In genomic region chr15:84813931-84814330, GRCh38 we compare ENCODE assay signal across 20 cellular contexts. TPM values are rescaled to one million over a fixed set of nuclear protein-coding genes. Genes with fewer than 3 reads are reported as not detected.
DNase-seq lines count a peak whose midpoint lies in the region; ATAC-seq, FAIRE-seq and TF ChIP-seq lines count a peak whose summit lies in the region.
"Had no signal": no experiment of that assay in that cellular context is flagged by ENCODE, and none has a peak within 500 bp of the region (broad histone marks: within the 10 kb centered on the region; RNA-seq: fewer than 3 reads in every experiment).

No MANE protein-coding gene starts in this region.

- 27% methylated on average over 1 of the region's 1 CpG for WGBS in K562 (ENCODE audit: insufficient coverage, low coverage, missing lambda C conversion rate)

- H4K20me1 ChIP-seq in K562 (replicated peaks; ENCODE audit: control insufficient read depth, insufficient read depth, low read length) = no peaks in the 10 kb centered on the region
- H4K20me1 ChIP-seq: BLaER1 had no signal

- intact Hi-C loops in K562 (cut with micrococcal nuclease) = no loop called here

- no peak for FAIRE-seq in K562 (lab: Jason Lieb, UNC)
- FAIRE-seq: G401.6, GM12892, H54 had no signal

- peaks cover 6% of the 10 kb centered on the region for H3K4me1 Mint-ChIP-seq in activated CD8-positive, alpha-beta memory T cell treated with anti-CD3 and anti-CD28 coated beads, Interleukin-2, amount 10 ng/mL, durations not matched to agents 7 days and 5 days

- in situ Hi-C loops in K562 (cut with MboI) = no loop called here
- in situ Hi-C loops in ACHN (cut with HindIII; ENCODE audit: low pct_ligation_motif_present, low pct_unique_long_range_greater_than_20kb, low sequenced_read_pairs) = no loop called here

- H3K27me3 ChIP-seq in K562 (ENCODE audit: control insufficient read depth in 2 of 2, insufficient read depth in 2 of 2, low read length in 2 of 2) = no peaks in the 10 kb centered on the region
- H3K27me3 ChIP-seq: BLaER1 had no signal

- no peaks in the 10 kb centered on the region; the same call in 2 of the 3 replicates for H3K36me3 ChIP-seq in K562 (ENCODE audit: control insufficient read depth, insufficient read depth, low read length)
- H3K36me3 ChIP-seq: BLaER1, HAP-1 had no signal

- H3K4me2 ChIP-seq in K562 (ENCODE audit: insufficient read depth, low read length) = no peak overlapping the region
- H3K4me2 ChIP-seq: BLaER1 had no signal

- peak overlapping the region; percentile 39 for H3K27ac ChIP-seq in 22Rv1
- H3K27ac ChIP-seq in K562 (ENCODE audit: extremely low read depth, low read depth, low read length) = no peak overlapping the region
- H3K27ac ChIP-seq: BLaER1, C4-2B had no signal

- H3K4me3 ChIP-seq in K562 = no peak overlapping the region
- H3K4me3 ChIP-seq: BLaER1, HAP-1 had no signal

- TF ChIP-seq CTCF in 22Rv1 (IDR thresholded peaks at IDR 0.05) (no peak), K562 (IDR thresholded peaks at IDR 0.05 in 2 of 3, conservative IDR thresholded peaks at IDR 0.05 in 1 of 3; ENCODE audit: insufficient read depth in 2 of 3, low read depth in 1 of 3, low read length in 3 of 3) (no peak)

- no peaks in the 10 kb centered on the region for H3K9me3 ChIP-seq in K562 (replicated peaks; ENCODE audit: control insufficient read depth, insufficient read depth, low read depth, low read length)
- H3K9me3 ChIP-seq: Caco-2, HAP-1 had no signal

- no peak overlapping the region for H3K27ac Mint-ChIP-seq in activated CD8-positive, alpha-beta memory T cell treated with anti-CD3 and anti-CD28 coated beads, Interleukin-2, amount 10 ng/mL, durations not matched to agents 7 days and 5 days
- H3K27ac Mint-ChIP-seq: B cell; CD8-positive, alpha-beta T cell had no signal

- H3K9me1 ChIP-seq in K562 (ENCODE audit: control insufficient read depth, insufficient read depth, low read length) = no peaks in the 10 kb centered on the region

- H3K36me3 Mint-ChIP-seq in activated CD8-positive, alpha-beta memory T cell treated with anti-CD3 and anti-CD28 coated beads, Interleukin-2, amount 10 ng/mL, durations not matched to agents 7 days and 5 days = no peaks in the 10 kb centered on the region
- H3K36me3 Mint-ChIP-seq: CD8-positive, alpha-beta T cell had no signal

- DNase-seq in activated CD8-positive, alpha-beta memory T cell treated with anti-CD3 and anti-CD28 coated beads, Interleukin-2, amount 50 U/mL, for 48 hours = peak; percentile 10
- DNase-seq in activated CD8-positive, alpha-beta memory T cell treated with anti-CD3 and anti-CD28 coated beads, Interleukin-2, amount 10 ng/mL, durations not matched to agents 7 days and 5 days = no peak
- DNase-seq in K562 (ENCODE audit: extremely low read depth in 1 of 4, low spot score in 3 of 4) (no peak), renal cortical epithelial cell (ENCODE audit: low read depth) (peak; percentile 49), ACHN (no peak)
- DNase-seq: Caco-2; CD4-positive, CD25-positive, alpha-beta regulatory T cell; CD8-positive, alpha-beta T cell; DMS153; DND-41; GOT3 had no signal

- peaks cover 8 to 12% of the 10 kb centered on the region in 2 experiments for H3K4me1 ChIP-seq in K562 (replicated peaks in 1 of 2; ENCODE audit: control insufficient read depth in 2 of 2, insufficient read depth in 2 of 2, low read length in 2 of 2)
- H3K4me1 ChIP-seq: HAP-1 had no signal

- POLR2A ChIA-PET in K562 (lab: Yijun Ruan, JAX) = no interaction called here

- H3K9ac ChIP-seq in K562 (ENCODE audit: insufficient read depth in 1 of 2, low read depth in 2 of 2, low read length in 2 of 2) = no peak overlapping the region
- H3K9ac ChIP-seq: BLaER1 had no signal

- no peaks in the 10 kb centered on the region for H3K79me2 ChIP-seq in K562 (ENCODE audit: control insufficient read depth, insufficient read depth, low read length)

- H3K27me3 Mint-ChIP-seq in activated CD8-positive, alpha-beta memory T cell treated with anti-CD3 and anti-CD28 coated beads, Interleukin-2, amount 10 ng/mL, durations not matched to agents 7 days and 5 days = peaks cover 12% of the 10 kb centered on the region

- no peak overlapping the region for H3K4me3 Mint-ChIP-seq in activated CD8-positive, alpha-beta memory T cell treated with anti-CD3 and anti-CD28 coated beads, Interleukin-2, amount 10 ng/mL, durations not matched to agents 7 days and 5 days
- H3K4me3 Mint-ChIP-seq: B cell; CD4-positive, CD25-positive, alpha-beta regulatory T cell; CD8-positive, alpha-beta T cell had no signal

- ATAC-seq in activated CD8-positive, alpha-beta memory T cell treated with anti-CD3 and anti-CD28 coated beads, Interleukin-2, amount 10 ng/mL, durations not matched to agents 7 days and 5 days = no peak
- no peak for ATAC-seq in K562
- ATAC-seq in HG03460 (IDR thresholded peaks at IDR 0.05; ENCODE audit: unreplicated experiment) = no peak
- ATAC-seq: CD8-positive, alpha-beta T cell had no signal

- no TSS peak for BruUV-seq in K562 (replicated peaks; lab: Mats Ljungman, UMichigan)

- no peak for TF ChIP-seq EP300 in K562 (IDR thresholded peaks at IDR 0.05; ENCODE audit: low read length)

- no peak overlapping the region for H2AFZ ChIP-seq in K562 (ENCODE audit: low read depth, low read length)

- TF ChIP-seq POLR2A in K562 (conservative IDR thresholded peaks at IDR 0.05) = no peak

- CTCF ChIA-PET in activated CD8-positive, alpha-beta memory T cell treated with anti-CD3 and anti-CD28 coated beads, Interleukin-2, amount 10 ng/mL, durations not matched to agents 7 days and 5 days (lab: Charles Lee) = no interaction called here
- CTCF ChIA-PET in K562 (lab: Yijun Ruan, JAX; ENCODE audit: low intra/inter-chr PET ratio) = no interaction called here

- no peaks in the 10 kb centered on the region for H3K9me3 Mint-ChIP-seq in activated CD8-positive, alpha-beta memory T cell treated with anti-CD3 and anti-CD28 coated beads, Interleukin-2, amount 10 ng/mL, durations not matched to agents 7 days and 5 days (ENCODE audit: low read depth)
- H3K9me3 Mint-ChIP-seq: CD4-positive, CD25-positive, alpha-beta regulatory T cell; CD8-positive, alpha-beta T cell had no signal

- TF ChIP-seq RAD21 in K562 (CRISPR knock-in tag; conservative IDR thresholded peaks at IDR 0.05 in 1 of 2, IDR thresholded peaks at IDR 0.05 in 1 of 2) = no peak

TF ChIP-seq in K562, 482 proteins besides CTCF, POLR2A, EP300 and RAD21:
- no peak for TF ChIP-seq ZNF263 (CRISPR knock-in tag; IDR thresholded peaks at IDR 0.05; ENCODE audit: borderline replicate concordance)
- no peak for TF ChIP-seq PREB (CRISPR knock-in tag; IDR thresholded peaks at IDR 0.05)
- no peak for TF ChIP-seq MTA1 (IDR thresholded peaks at IDR 0.05; ENCODE audit: borderline replicate concordance)
- peak; percentile 23 for TF ChIP-seq ZFP36 (IDR thresholded peaks at IDR 0.05; ENCODE audit: low read depth, low read length, partially characterized antibody)
- TF ChIP-seq ZNF23 (CRISPR knock-in tag; IDR thresholded peaks at IDR 0.05) = no peak
- no peak for TF ChIP-seq WHSC1 (IDR thresholded peaks at IDR 0.05; ENCODE audit: low read length)
- peak; percentile 49 for TF ChIP-seq RBM25 (IDR thresholded peaks at IDR 0.05; ENCODE audit: low read depth, low read length, severe bottlenecking)

RNA-seq across cellular contexts. Expression of gene ALPK3, which starts 3.2 kb away (rescaled TPM):
- under 1 TPM; 0.23 to 0.35 TPM for total RNA-seq in activated CD8-positive, alpha-beta memory T cell treated with anti-CD3 and anti-CD28 coated beads, Interleukin-2, amount 10 ng/mL, durations not matched to agents 7 days and 5 days
- 0.23 and 0.32 TPM in 2 replicates for total RNA-seq in K562 (2011; cell fraction: chromatin; rRNA removed; ENCODE audit: low replicate concordance)
- total RNA-seq in K562 (2011; cell fraction: nucleolus; rRNA removed) = 0.13 and 0.33 TPM in 2 replicates
- total RNA-seq in K562 (2011; cell fraction: nucleoplasm; rRNA removed) = 0.23 and 0.37 TPM in 2 replicates
- total RNA-seq in K562 (2014; rRNA removed) (0.05 and 0.08 TPM in 2 replicates), K562 (2014; rRNA removed; fragmentation: Illumina TruSeq; extraction: Trizol) (0.03 and 0.07 TPM in 2 replicates), K562 (2015; rRNA removed; fragmentation: Illumina TruSeq; extraction: Trizol) (0.07 and 0.15 TPM in 2 replicates), K562 (2021) (0.07 and 0.13 TPM in 2 replicates), renal cortical epithelial cell (16.0 and 79.8 TPM in 2 replicates)
- polyA plus RNA-seq in K562 (2011; rRNA removed) (0.07 and 0.20 TPM in 2 replicates), K562 (2014; fragmentation: Illumina TruSeq; extraction: Trizol) (0.04 and 0.08 TPM in 2 replicates), K562 (2014; fragmentation: Nextera tagmentation; extraction: Ambion mirVana) (not detected), K562 (2014; rRNA removed) (0.09 and 1.0 TPM in 2 replicates)
- 0.12 and 0.39 TPM in 2 replicates for polyA plus RNA-seq in K562 (2011; cell fraction: cytosol; rRNA removed)
- 0.20 and 0.25 TPM in 2 replicates for polyA plus RNA-seq in K562 (2011; cell fraction: nucleus; rRNA removed)
- 0.12 and 0.26 TPM in 2 replicates for polyA plus RNA-seq in K562 (2012)
- polyA minus RNA-seq in K562 (2011; rRNA and poly(A)+ RNA removed) = 0.03 and 0.07 TPM in 2 replicates
- 0.18 TPM in 1 of 2 replicates, not detected in the other for polyA minus RNA-seq in K562 (2011; cell fraction: cytosol; rRNA and poly(A)+ RNA removed)
- polyA minus RNA-seq in K562 (2011; cell fraction: nucleus; rRNA and poly(A)+ RNA removed) = 0.22 and 0.27 TPM in 2 replicates
- polyA plus RNA-seq: CD4-positive, CD25-positive, alpha-beta regulatory T cell had no signal

Comparison
In these comparisons a context has a peak if more than half of its experiments do, and no peak if none do; other contexts are left out.
1. DNase-seq: peak in activated CD8-positive, alpha-beta memory T cell treated with anti-CD3 and anti-CD28 coated beads, Interleukin-2, amount 50 U/mL, for 48 hours (single experiment) and renal cortical epithelial cell (single experiment); none in activated CD8-positive, alpha-beta memory T cell treated with anti-CD3 and anti-CD28 coated beads, Interleukin-2, amount 10 ng/mL, durations not matched to agents 7 days and 5 days (single experiment), K562 (0 of 4) and ACHN (single experiment).
2. RNA of gene ALPK3, which starts 3.2 kb away (total RNA-seq): 16.0 to 79.8 TPM in renal cortical epithelial cell; 0.23 to 0.35 TPM in activated CD8-positive, alpha-beta memory T cell treated with anti-CD3 and anti-CD28 coated beads, Interleukin-2, amount 10 ng/mL, durations not matched to agents 7 days and 5 days and 0.03 to 0.37 TPM in K562; every median in the first group is over 10 times any median in the second.